ENCODE assay signal across 22 cellular contexts in the genomic region with DNA sequence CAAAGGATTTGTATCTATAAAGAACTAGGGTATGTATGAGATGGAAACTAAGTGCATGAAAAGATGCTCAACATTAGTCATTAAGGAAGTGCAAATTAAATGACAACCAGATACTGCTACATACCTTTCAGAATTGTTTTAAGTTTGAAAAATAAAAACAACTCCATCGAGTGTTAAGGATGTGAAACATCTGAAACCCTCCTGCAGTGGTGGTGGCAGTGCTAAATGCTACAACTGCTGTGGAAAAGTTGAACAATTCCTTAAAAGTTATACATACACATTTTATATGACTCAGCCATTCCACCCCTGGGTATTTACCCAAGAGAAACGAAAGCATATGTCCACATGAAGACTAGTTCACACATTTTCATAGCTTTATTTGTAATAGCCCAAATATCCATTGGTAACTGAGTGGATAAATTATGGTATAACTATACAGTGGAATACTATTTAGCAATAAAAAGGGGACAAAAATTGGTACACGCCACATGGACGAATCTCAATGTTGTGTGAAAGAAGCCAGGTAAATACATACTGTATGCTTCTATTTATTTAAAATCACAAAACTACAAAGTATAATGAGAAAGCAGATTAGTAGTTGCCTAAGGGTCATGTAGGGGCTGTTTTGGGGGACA. TPM values are rescaled to one million over a fixed set of nuclear protein-coding genes. Genes with fewer than 3 reads are reported as not detected.
DNase-seq lines count a peak whose midpoint lies in the region; ATAC-seq and TF ChIP-seq lines count a peak whose summit lies in the region.
"Had no signal": no experiment of that assay in that cellular context is flagged by ENCODE, and none has a peak within 500 bp of the region (broad histone marks: within the 10 kb centered on the region; RNA-seq: fewer than 3 reads in every experiment).

No MANE protein-coding gene starts in this region.

- peaks cover 16 to 19% of the 10 kb centered on the region in 2 donors for H3K36me3 ChIP-seq in ascending aorta
- H3K36me3 ChIP-seq: colonic mucosa had no signal

- no peaks in the 10 kb centered on the region for H3K9me3 ChIP-seq in ascending aorta
- H3K9me3 ChIP-seq: colonic mucosa, gastroesophageal sphincter, left lung had no signal

- H3K9me3 Mint-ChIP-seq in activated CD8-positive, alpha-beta T cell treated with anti-CD3 and anti-CD28 coated beads for 36 hours: no peaks in the 10 kb centered on the region
- no peaks in the 10 kb centered on the region for H3K9me3 Mint-ChIP-seq in activated CD8-positive, alpha-beta T cell treated with anti-CD3 and anti-CD28 coated beads, Interleukin-2, amount 10 ng/mL, durations not matched to agents 7 days and 5 days (ENCODE audit: insufficient read depth)
- H3K9me3 Mint-ChIP-seq: CD4-positive, alpha-beta T cell; neural crest cell had no signal

- peaks cover 19% of the 10 kb centered on the region for H3K4me1 Mint-ChIP-seq in activated CD8-positive, alpha-beta T cell treated with anti-CD3 and anti-CD28 coated beads for 36 hours (ENCODE audit: low read depth)
- peaks cover 2% of the 10 kb centered on the region for H3K4me1 Mint-ChIP-seq in activated CD8-positive, alpha-beta T cell treated with anti-CD3 and anti-CD28 coated beads, Interleukin-2, amount 10 ng/mL, durations not matched to agents 7 days and 5 days (ENCODE audit: low read depth)
- H3K4me1 Mint-ChIP-seq: neural crest cell had no signal

- H3K36me3 Mint-ChIP-seq in activated CD8-positive, alpha-beta T cell treated with anti-CD3 and anti-CD28 coated beads for 36 hours (ENCODE audit: low read depth): peaks cover 46% of the 10 kb centered on the region
- peaks cover 58% of the 10 kb centered on the region for H3K36me3 Mint-ChIP-seq in activated CD8-positive, alpha-beta T cell treated with anti-CD3 and anti-CD28 coated beads, Interleukin-2, amount 10 ng/mL, durations not matched to agents 7 days and 5 days (ENCODE audit: low read depth)

- no peak overlapping the region for H3K4me3 ChIP-seq in ascending aorta
- H3K4me3 ChIP-seq: colonic mucosa, gastroesophageal sphincter, left lung had no signal

- TF ChIP-seq CTCF in activated CD8-positive, alpha-beta T cell treated with anti-CD3 and anti-CD28 coated beads for 36 hours (IDR thresholded peaks at IDR 0.05): no peak
- no peak for TF ChIP-seq CTCF in ascending aorta (IDR thresholded peaks at IDR 0.05)

- peak; percentile 33 for DNase-seq in activated CD8-positive, alpha-beta T cell treated with anti-CD3 and anti-CD28 coated beads for 36 hours
- no peak for DNase-seq in activated CD8-positive, alpha-beta T cell treated with anti-CD3 and anti-CD28 coated beads, Interleukin-2, amount 10 ng/mL, durations not matched to agents 7 days and 5 days
- DNase-seq in HCEC 1CT (peak; percentile 22), iris pigment epithelial cell (ENCODE audit: low read depth) (peak; percentile 63), ascending aorta (ENCODE audit: low spot score in 2 of 2) (no peak), HEK293T (ENCODE audit: extremely low spot score) (no peak), NCI-H69 (lab: John Stamatoyannopoulos, UW) (no peak)
- peak; percentile 19 for DNase-seq in activated naive CD4-positive, alpha-beta T cell treated with anti-CD3 and anti-CD28 coated beads, Interleukin-2, amount 50 U/mL, for 16 hours
- DNase-seq: activated CD4-positive, alpha-beta T cell treated with anti-CD3 and anti-CD28 coated beads for 4 hours; activated effector memory CD4-positive, alpha-beta T cell treated with Interleukin-2 at 50 U/mL for 16 hours; CD4-positive, alpha-beta T cell; colonic mucosa; left lung; NCI-H1417 treated with DMSO at 0.1 percent for 48 hours; NCI-H2171; NCI-H82; T1000 had no signal

- peak overlapping the region; percentile 47 for H3K27ac Mint-ChIP-seq in activated CD8-positive, alpha-beta T cell treated with anti-CD3 and anti-CD28 coated beads for 36 hours
- no peak overlapping the region for H3K27ac Mint-ChIP-seq in activated CD8-positive, alpha-beta T cell treated with anti-CD3 and anti-CD28 coated beads, Interleukin-2, amount 10 ng/mL, durations not matched to agents 7 days and 5 days
- H3K27ac Mint-ChIP-seq: CD4-positive, alpha-beta T cell had no signal

- H3K27me3 ChIP-seq in ascending aorta: no peaks in the 10 kb centered on the region
- H3K27me3 ChIP-seq: colonic mucosa, gastroesophageal sphincter, left lung had no signal

- ATAC-seq in activated CD8-positive, alpha-beta T cell treated with anti-CD3 and anti-CD28 coated beads for 36 hours: peak; percentile 79
- ATAC-seq in activated CD8-positive, alpha-beta T cell treated with anti-CD3 and anti-CD28 coated beads, Interleukin-2, amount 10 ng/mL, durations not matched to agents 7 days and 5 days: no peak
- ATAC-seq: gastroesophageal sphincter, left lung, Panc1 had no signal

- no peak overlapping the region for H3K4me3 Mint-ChIP-seq in activated CD8-positive, alpha-beta T cell treated with anti-CD3 and anti-CD28 coated beads for 36 hours
- no peak overlapping the region for H3K4me3 Mint-ChIP-seq in activated CD8-positive, alpha-beta T cell treated with anti-CD3 and anti-CD28 coated beads, Interleukin-2, amount 10 ng/mL, durations not matched to agents 7 days and 5 days
- H3K4me3 Mint-ChIP-seq: CD4-positive, alpha-beta T cell; neural crest cell had no signal

- intact Hi-C loops in activated CD8-positive, alpha-beta T cell treated with anti-CD3 and anti-CD28 coated beads for 36 hours (cut with micrococcal nuclease): no loop called here
- intact Hi-C loops in ascending aorta (cut with DNase I): no loop called here

- H3K27ac ChIP-seq in ascending aorta: no peak overlapping the region
- H3K27ac ChIP-seq: colonic mucosa, gastroesophageal sphincter, left lung had no signal

- H3K4me1 ChIP-seq in ascending aorta: no peaks in the 10 kb centered on the region
- H3K4me1 ChIP-seq: colonic mucosa, gastroesophageal sphincter, left lung had no signal

- H3K27me3 Mint-ChIP-seq in activated CD8-positive, alpha-beta T cell treated with anti-CD3 and anti-CD28 coated beads for 36 hours: no peaks in the 10 kb centered on the region
- H3K27me3 Mint-ChIP-seq in activated CD8-positive, alpha-beta T cell treated with anti-CD3 and anti-CD28 coated beads, Interleukin-2, amount 10 ng/mL, durations not matched to agents 7 days and 5 days (ENCODE audit: low read depth): no peaks in the 10 kb centered on the region
- H3K27me3 Mint-ChIP-seq: CD4-positive, alpha-beta T cell had no signal

- CTCF ChIA-PET in activated CD8-positive, alpha-beta T cell treated with anti-CD3 and anti-CD28 coated beads for 36 hours (lab: Charles Lee): interaction anchor here (1.2 to 1.5 kb wide), 2 partner anchors 10 to 230 kb away, joined by 3 to 4 read pairs; no protein-coding TSS in a partner anchor
- CTCF ChIA-PET in activated CD8-positive, alpha-beta T cell treated with anti-CD3 and anti-CD28 coated beads, Interleukin-2, amount 10 ng/mL, durations not matched to agents 7 days and 5 days (lab: Charles Lee): interaction anchor here (0.7 kb wide), 1 partner anchor 230 kb away, joined by 3 read pairs; no protein-coding TSS in a partner anchor
- CTCF ChIA-PET in HEK293T (lab: Yijun Ruan, JAX): no interaction called here

- POLR2A ChIA-PET in activated CD8-positive, alpha-beta T cell treated with anti-CD3 and anti-CD28 coated beads for 36 hours (lab: Charles Lee): interaction anchor here (1.2 to 2.8 kb wide), 6 partner anchors 8 to 293 kb away, joined by 3 to 11 read pairs (median 6); a partner anchor contains a TSS
- POLR2A ChIA-PET in activated CD8-positive, alpha-beta T cell treated with anti-CD3 and anti-CD28 coated beads, Interleukin-2, amount 10 ng/mL, durations not matched to agents 7 days and 5 days (lab: Charles Lee): no interaction called here
- POLR2A ChIA-PET in HEK293T (lab: Yijun Ruan, JAX): no interaction called here

TF ChIP-seq in HEK293T, 16 proteins besides CTCF, POLR2A, EP300 and RAD21:
- TF ChIP-seq FOXK2 (IDR thresholded peaks at IDR 0.05) (no peak), FOXM1 (IDR thresholded peaks at IDR 0.05; ENCODE audit: borderline replicate concordance) (no peak), TARDBP (IDR thresholded peaks at IDR 0.05) (no peak), ELF4 (IDR thresholded peaks at IDR 0.05) (no peak), ZNF384 (IDR thresholded peaks at IDR 0.05) (no peak), NFRKB (IDR thresholded peaks at IDR 0.05) (no peak), L3MBTL2 (conservative IDR thresholded peaks at IDR 0.05) (no peak), SUZ12 (IDR thresholded peaks at IDR 0.05) (no peak), FOXA1 (IDR thresholded peaks at IDR 0.05) (no peak), BHLHE40 (IDR thresholded peaks at IDR 0.05; ENCODE audit: borderline replicate concordance) (no peak), HDGF (IDR thresholded peaks at IDR 0.05; ENCODE audit: borderline replicate concordance) (no peak), CTBP1 (IDR thresholded peaks at IDR 0.05; ENCODE audit: borderline replicate concordance) (no peak), SP1 (IDR thresholded peaks at IDR 0.05) (no peak), ARNT (IDR thresholded peaks at IDR 0.05) (no peak), LEF1 (IDR thresholded peaks at IDR 0.05; ENCODE audit: borderline replicate concordance) (no peak)
- TF ChIP-seq, protein P1, sequence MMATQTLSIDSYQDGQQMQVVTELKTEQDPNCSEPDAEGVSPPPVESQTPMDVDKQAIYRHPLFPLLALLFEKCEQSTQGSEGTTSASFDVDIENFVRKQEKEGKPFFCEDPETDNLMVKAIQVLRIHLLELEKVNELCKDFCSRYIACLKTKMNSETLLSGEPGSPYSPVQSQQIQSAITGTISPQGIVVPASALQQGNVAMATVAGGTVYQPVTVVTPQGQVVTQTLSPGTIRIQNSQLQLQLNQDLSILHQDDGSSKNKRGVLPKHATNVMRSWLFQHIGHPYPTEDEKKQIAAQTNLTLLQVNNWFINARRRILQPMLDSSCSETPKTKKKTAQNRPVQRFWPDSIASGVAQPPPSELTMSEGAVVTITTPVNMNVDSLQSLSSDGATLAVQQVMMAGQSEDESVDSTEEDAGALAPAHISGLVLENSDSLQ (IDR thresholded peaks at IDR 0.05): no peak

RNA-seq across cellular contexts. Expression of a gene that starts 10.6 kb away (rescaled TPM):
- total RNA-seq in activated CD8-positive, alpha-beta T cell treated with anti-CD3 and anti-CD28 coated beads for 36 hours: under 1 TPM in 1 of 2 experiments, not detected in 1; 0.40 TPM
- 1 to 10 TPM in 1 of 2 experiments, under 1 TPM in 1; 0.97 to 1.7 TPM for total RNA-seq in activated CD8-positive, alpha-beta T cell treated with anti-CD3 and anti-CD28 coated beads, Interleukin-2, amount 10 ng/mL, durations not matched to agents 7 days and 5 days
- total RNA-seq in ascending aorta: not detected
- total RNA-seq: CD4-positive, alpha-beta T cell; colonic mucosa; endothelial cell of umbilical vein; neural crest cell; urinary bladder had no signal

RNA-seq across cellular contexts. Expression of a gene that starts 13.4 kb away (rescaled TPM):
- total RNA-seq in activated CD8-positive, alpha-beta T cell treated with anti-CD3 and anti-CD28 coated beads for 36 hours: 10 to 100 TPM; 69.2 to 72.6 TPM
- 10 to 100 TPM; 87.0 to 88.4 TPM for total RNA-seq in activated CD8-positive, alpha-beta T cell treated with anti-CD3 and anti-CD28 coated beads, Interleukin-2, amount 10 ng/mL, durations not matched to agents 7 days and 5 days
- total RNA-seq in ascending aorta: 8.1 TPM

Comparison
In these comparisons a context has a peak if more than half of its experiments do, and no peak if none do; other contexts are left out.
1. DNase-seq: peak in activated CD8-positive, alpha-beta T cell treated with anti-CD3 and anti-CD28 coated beads for 36 hours (single experiment), HCEC 1CT (single experiment), activated naive CD4-positive, alpha-beta T cell treated with anti-CD3 and anti-CD28 coated beads, Interleukin-2, amount 50 U/mL, for 16 hours (single experiment) and iris pigment epithelial cell (single experiment); none in activated CD8-positive, alpha-beta T cell treated with anti-CD3 and anti-CD28 coated beads, Interleukin-2, amount 10 ng/mL, durations not matched to agents 7 days and 5 days (single experiment), ascending aorta (0 of 2), HEK293T (single experiment) and NCI-H69 (single experiment).